In genomic region chr4:41456559-41457101, GRCh38 we compare ENCODE assay signal across 19 cellular contexts.
DNase-seq lines count a peak whose midpoint lies in the region; ATAC-seq, FAIRE-seq and TF ChIP-seq lines count a peak whose summit lies in the region.
"Had no signal": no experiment of that assay in that cellular context is flagged by ENCODE, and none has a peak within 500 bp of the region (broad histone marks: within the 10 kb centered on the region; RNA-seq: fewer than 3 reads in every experiment).

No MANE protein-coding gene starts in this region.

- POLR2A ChIA-PET in A549 (lab: Yijun Ruan, JAX) = no interaction called here

- FAIRE-seq in A549 (lab: Jason Lieb, UNC) (no peak), HTR-8/SVneo (lab: Jason Lieb, UNC) (peak; percentile 26)
- FAIRE-seq: RCC 7860 had no signal

- H3K27ac ChIP-seq in A549 = peak overlapping the region in 1 of 2 experiments; percentile 64; a peak in 3 of 6 replicates
- peak overlapping the region in 40 of 59 donors; percentile 3 to 74 (median 44) for H3K27ac ChIP-seq in dorsolateral prefrontal cortex

- no peaks in the 10 kb centered on the region for H3K9me3 ChIP-seq in A549
- no peaks in the 10 kb centered on the region for H3K9me3 ChIP-seq in T-helper 17 cell (ENCODE audit: control insufficient read depth, low read length, poor library complexity, severe bottlenecking)

- ATAC-seq in A549 (no peak), T-helper 17 cell (no peak), sciatic nerve (no peak), HG03196 (IDR thresholded peaks at IDR 0.05; ENCODE audit: unreplicated experiment) (no peak)
- ATAC-seq: HCT116, SK-N-SH treated with all-trans-retinoic acid at 6 μM for 48 hours had no signal

- 66% methylated on average over 3 of the region's 4 CpGs for WGBS in A549 (ENCODE audit: missing lambda C conversion rate)

- H3K27me3 Mint-ChIP-seq in T-helper 17 cell = no peaks in the 10 kb centered on the region
- H3K27me3 Mint-ChIP-seq: IgD-negative memory B cell had no signal

- TF ChIP-seq POLR2A in A549 (IDR thresholded peaks at IDR 0.05; ENCODE audit: low read length) = no peak

- H3K4me1 Mint-ChIP-seq in T-helper 17 cell = no peaks in the 10 kb centered on the region

- no peak for TF ChIP-seq RAD21 in A549 (conservative IDR thresholded peaks at IDR 0.05 in 1 of 2, IDR thresholded peaks at IDR 0.05 in 1 of 2)

- no peaks in the 10 kb centered on the region for H3K27me3 ChIP-seq in dorsolateral prefrontal cortex

- H3K36me3 Mint-ChIP-seq in T-helper 17 cell (ENCODE audit: low read depth) = no peaks in the 10 kb centered on the region
- H3K36me3 Mint-ChIP-seq: IgD-negative memory B cell had no signal

- peak overlapping the region; percentile 46; the same call in 2 of the 3 replicates for H3K4me2 ChIP-seq in A549

- DNase-seq in A549 (ENCODE audit: low read depth in 1 of 2, low spot score in 1 of 2) = no peak
- DNase-seq in HTR-8/SVneo (ENCODE audit: insufficient read length, low spot score) = no peak
- DNase-seq in dorsolateral prefrontal cortex = no peak
- DNase-seq in pons (ENCODE audit: low spot score) = peak; percentile 86
- no peak for DNase-seq in T-helper 17 cell
- DNase-seq in SKM-1 treated with dmso at 0.1 percent for 144 hours (lab: John Stamatoyannopoulos, UW; ENCODE audit: unreplicated experiment) = no peak
- DNase-seq in sciatic nerve (ENCODE audit: low spot score) = no peak
- DNase-seq: GDM1, Karpas-422, NCI-H1436 treated with DMSO at 0.1 percent for 48 hours, NCI-H2029 treated with DMSO at 0.1 percent for 48 hours, NCI-H2171, NCI-H526 treated with DMSO at 0.1 percent for 48 hours, SHP77 had no signal

- no peak overlapping the region for H3K4me3 ChIP-seq in A549
- H3K4me3 ChIP-seq in dorsolateral prefrontal cortex = no peak overlapping the region

- TF ChIP-seq EP300 in A549 (IDR thresholded peaks at IDR 0.05) = no peak

- no peak for TF ChIP-seq CTCF in A549 (IDR thresholded peaks at IDR 0.05)
- TF ChIP-seq CTCF in dorsolateral prefrontal cortex (IDR thresholded peaks at IDR 0.05 in 54 of 56, conservative IDR thresholded peaks at IDR 0.05 in 2 of 56; ENCODE audit: low read depth in 1 of 56, partially characterized antibody in 56 of 56) = no peak

- H3K27ac Mint-ChIP-seq in T-helper 17 cell = no peak overlapping the region
- H3K27ac Mint-ChIP-seq: IgD-negative memory B cell had no signal

- peaks cover 81% of the 10 kb centered on the region for H3K4me1 ChIP-seq in A549

- CTCF ChIA-PET in A549 (lab: Yijun Ruan, JAX) = interaction anchor here (0.8 kb wide), 1 partner anchor 15 kb away, joined by 3 read pairs; no protein-coding TSS in a partner anchor

- intact Hi-C loops in dorsolateral prefrontal cortex (cut with DNase I) = no loop called here
- intact Hi-C loops in sciatic nerve (cut with DNase I) = no loop called here

- no peak overlapping the region for H3K4me3 Mint-ChIP-seq in T-helper 17 cell
- H3K4me3 Mint-ChIP-seq: IgD-negative memory B cell had no signal

TF ChIP-seq in A549, 52 proteins besides CTCF, POLR2A, EP300 and RAD21:
- TF ChIP-seq MAFK (IDR thresholded peaks at IDR 0.05; ENCODE audit: partially characterized antibody) (no peak), HOXB5 (CRISPR knock-in tag; IDR thresholded peaks at IDR 0.05) (no peak), CHD4 (IDR thresholded peaks at IDR 0.05; ENCODE audit: borderline replicate concordance) (no peak), ZFP36 (IDR thresholded peaks at IDR 0.05; ENCODE audit: borderline replicate concordance, partially characterized antibody) (no peak), RNF2 (IDR thresholded peaks at IDR 0.05; ENCODE audit: borderline replicate concordance, low read depth) (no peak), TP53 (CRISPR knock-in tag; IDR thresholded peaks at IDR 0.05) (no peak), CEBPB (IDR thresholded peaks at IDR 0.05) (no peak), ZSCAN20 (CRISPR knock-in tag; IDR thresholded peaks at IDR 0.05) (no peak), JUNB (IDR thresholded peaks at IDR 0.05) (no peak), HDAC2 (IDR thresholded peaks at IDR 0.05) (no peak), MAX (IDR thresholded peaks at IDR 0.05) (no peak), EHF (CRISPR knock-in tag; IDR thresholded peaks at IDR 0.05) (no peak)
- TF ChIP-seq, protein P1, sequence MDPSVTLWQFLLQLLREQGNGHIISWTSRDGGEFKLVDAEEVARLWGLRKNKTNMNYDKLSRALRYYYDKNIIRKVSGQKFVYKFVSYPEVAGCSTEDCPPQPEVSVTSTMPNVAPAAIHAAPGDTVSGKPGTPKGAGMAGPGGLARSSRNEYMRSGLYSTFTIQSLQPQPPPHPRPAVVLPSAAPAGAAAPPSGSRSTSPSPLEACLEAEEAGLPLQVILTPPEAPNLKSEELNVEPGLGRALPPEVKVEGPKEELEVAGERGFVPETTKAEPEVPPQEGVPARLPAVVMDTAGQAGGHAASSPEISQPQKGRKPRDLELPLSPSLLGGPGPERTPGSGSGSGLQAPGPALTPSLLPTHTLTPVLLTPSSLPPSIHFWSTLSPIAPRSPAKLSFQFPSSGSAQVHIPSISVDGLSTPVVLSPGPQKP (IDR thresholded peaks at IDR 0.05; ENCODE audit: low read depth, low read length) = no peak
